In genomic region chr12:96399081-96399918, GRCh38 we compare ENCODE assay signal across 1 cellular context.
A peak's percentile ranks its signal among the peaks of the same experiment; 100 is the strongest.
TF ChIP-seq lines count a peak whose summit lies in the region.

No MANE protein-coding gene starts in this region.

TF ChIP-seq in K562, 482 proteins besides CTCF, POLR2A, EP300 and RAD21 (continued from another document and continues in another):
- TF ChIP-seq ZNF318 (IDR thresholded peaks at IDR 0.05; ENCODE audit: borderline replicate concordance in 1 of 2, low read depth in 1 of 2), result no peak
- 0 out of 2 replicates have a peak, but pooled peaks have one; percentile 34 for TF ChIP-seq HINFP (tag; conservative IDR thresholded peaks at IDR 0.05; ENCODE audit: low read depth)
- no peak for TF ChIP-seq ZNF655 (CRISPR knock-in tag; IDR thresholded peaks at IDR 0.05)
- no peak for TF ChIP-seq NCOA4 (IDR thresholded peaks at IDR 0.05; ENCODE audit: partially characterized antibody)
- TF ChIP-seq ZNF445 (CRISPR knock-in tag; IDR thresholded peaks at IDR 0.05; ENCODE audit: low read depth), result no peak
- peak; percentile 46; the same call in 1 of the 2 replicates for TF ChIP-seq ZBTB9 (CRISPR knock-in tag; IDR thresholded peaks at IDR 0.05)
- no peak for TF ChIP-seq ZNF24 (IDR thresholded peaks at IDR 0.05)
- no peak for TF ChIP-seq CEBPG (CRISPR knock-in tag; IDR thresholded peaks at IDR 0.05)
- peak in 1 of 2 experiments; percentile 47; a peak in 1 of 4 replicates for TF ChIP-seq CEBPG (tag; conservative IDR thresholded peaks at IDR 0.05 in 1 of 2, IDR thresholded peaks at IDR 0.05 in 1 of 2)
- TF ChIP-seq MAFF (IDR thresholded peaks at IDR 0.05; ENCODE audit: low read length), result no peak
- TF ChIP-seq TGIF2 (CRISPR knock-in tag; IDR thresholded peaks at IDR 0.05), result no peak
- TF ChIP-seq WHSC1 (IDR thresholded peaks at IDR 0.05; ENCODE audit: low read length), result no peak
- TF ChIP-seq UBTF (IDR thresholded peaks at IDR 0.05; ENCODE audit: borderline replicate concordance in 1 of 2, low read depth in 2 of 2, low read length in 2 of 2), result peak; percentile 61 to 83; a peak in 2 of 4 replicates
- no peak for TF ChIP-seq PURB (CRISPR knock-in tag; IDR thresholded peaks at IDR 0.05; ENCODE audit: low read depth)
- TF ChIP-seq RCOR1 (IDR thresholded peaks at IDR 0.05; ENCODE audit: borderline replicate concordance in 1 of 2, low read depth in 2 of 2, low read length in 2 of 2), result no peak; a peak in 1 of 4 replicates
- no peak for TF ChIP-seq ESRRA (IDR thresholded peaks at IDR 0.05; ENCODE audit: borderline replicate concordance, low read depth)
- peak; percentile 56 for TF ChIP-seq CBFA2T3 (IDR thresholded peaks at IDR 0.05)
- no peak for TF ChIP-seq ZNF717 (CRISPR knock-in tag; IDR thresholded peaks at IDR 0.05)
- no peak for TF ChIP-seq ZNF217 (CRISPR knock-in tag; IDR thresholded peaks at IDR 0.05)
- TF ChIP-seq CEBPZ (IDR thresholded peaks at IDR 0.05; ENCODE audit: borderline replicate concordance, low read depth, low read length), result no peak
- no peak for TF ChIP-seq NELFE (IDR thresholded peaks at IDR 0.05; ENCODE audit: insufficient read depth, insufficient read length)
- no peak for TF ChIP-seq ESRRB (CRISPR knock-in tag; IDR thresholded peaks at IDR 0.05; ENCODE audit: borderline replicate concordance)
- no peak; a peak in 1 of 4 replicates for TF ChIP-seq ETV6 (IDR thresholded peaks at IDR 0.05; ENCODE audit: borderline replicate concordance in 1 of 2, low read depth in 2 of 2, low read length in 1 of 2)
- no peak for TF ChIP-seq ETV6 (CRISPR knock-in tag; IDR thresholded peaks at IDR 0.05; ENCODE audit: borderline replicate concordance)
- peak in 1 of 2 experiments; percentile 25; a peak in 1 of 4 replicates for TF ChIP-seq SIN3A (IDR thresholded peaks at IDR 0.05; ENCODE audit: borderline replicate concordance in 2 of 2, control insufficient read depth in 1 of 2, low read depth in 2 of 2, low read length in 2 of 2)
- TF ChIP-seq ZNF316 (IDR thresholded peaks at IDR 0.05), result 0 out of 2 replicates have a peak, but pooled peaks have one; percentile 13
- TF ChIP-seq MCM2 (IDR thresholded peaks at IDR 0.05; ENCODE audit: low read depth), result no peak
- no peak for TF ChIP-seq ZNF253 (CRISPR knock-in tag; conservative IDR thresholded peaks at IDR 0.05)
- no peak for TF ChIP-seq TOE1 (IDR thresholded peaks at IDR 0.05; ENCODE audit: borderline replicate concordance)
- no peak for TF ChIP-seq TOE1 (CRISPR knock-in tag; IDR thresholded peaks at IDR 0.05; ENCODE audit: borderline replicate concordance, low read depth)
- TF ChIP-seq ZNF143 (CRISPR knock-in tag; IDR thresholded peaks at IDR 0.05), result no peak
- no peak for TF ChIP-seq SMAD3 (CRISPR knock-in tag; conservative IDR thresholded peaks at IDR 0.05)
- TF ChIP-seq CHD1 (IDR thresholded peaks at IDR 0.05; ENCODE audit: low read length), result no peak
- peak; percentile 69; the same call in 1 of the 2 replicates for TF ChIP-seq ARID1B (IDR thresholded peaks at IDR 0.05)
- no peak for TF ChIP-seq HIVEP1 (CRISPR knock-in tag; IDR thresholded peaks at IDR 0.05)
- peak; percentile 34; the same call in 1 of the 2 replicates for TF ChIP-seq ETV1 (tag; conservative IDR thresholded peaks at IDR 0.05; ENCODE audit: low read depth)
- TF ChIP-seq KLF16 (IDR thresholded peaks at IDR 0.05), result peak; percentile 72; the same call in 1 of the 2 replicates
- peak in 1 of 2 experiments; percentile 68; a peak in 2 of 4 replicates for TF ChIP-seq MLLT1 (IDR thresholded peaks at IDR 0.05)
- no peak for TF ChIP-seq BCL6 (CRISPR knock-in tag; IDR thresholded peaks at IDR 0.05)
- no peak for TF ChIP-seq EZH2 (IDR thresholded peaks at IDR 0.05; ENCODE audit: borderline replicate concordance, low read depth, low read length)
- TF ChIP-seq EP400 (IDR thresholded peaks at IDR 0.05), result peak; percentile 54; the same call in 1 of the 2 replicates
- TF ChIP-seq NCOR1 (IDR thresholded peaks at IDR 0.05), result peak; percentile 70
- TF ChIP-seq ZNF239 (CRISPR knock-in tag; IDR thresholded peaks at IDR 0.05), result no peak
- no peak for TF ChIP-seq NBN (IDR thresholded peaks at IDR 0.05; ENCODE audit: low read depth)
